Comparison of ENCODE assay signal across 8 cellular contexts in the genomic region with DNA sequence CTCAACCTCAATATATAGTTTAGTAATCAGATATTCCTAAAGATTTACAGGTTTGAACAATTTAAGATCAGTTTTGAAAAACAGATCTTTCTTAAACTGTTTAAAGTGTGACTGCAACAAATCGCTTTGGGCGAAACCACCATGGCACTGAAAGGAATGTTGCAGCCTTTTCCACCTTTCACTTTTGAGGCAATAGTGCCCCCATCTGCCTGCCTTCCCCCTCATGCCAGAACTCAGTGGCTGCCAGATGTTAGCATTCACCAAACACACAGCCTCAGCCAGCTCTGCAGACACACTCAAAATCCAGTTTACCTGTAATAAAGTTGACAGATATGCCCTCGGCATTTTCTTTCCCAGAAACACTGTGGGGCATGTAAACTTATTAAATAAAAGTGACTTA. TPM values are rescaled to one million over a fixed set of nuclear protein-coding genes. Genes with fewer than 3 reads are reported as not detected.
A peak's percentile ranks its signal among the peaks of the same experiment; 100 is the strongest.
DNase-seq lines count a peak whose midpoint lies in the region; ATAC-seq and TF ChIP-seq lines count a peak whose summit lies in the region.

No MANE protein-coding gene starts in this region.

- H3K27me3 ChIP-seq in uterus = no peaks in the 10 kb centered on the region

- H3K4me1 ChIP-seq in uterus = no peaks in the 10 kb centered on the region

- no peaks in the 10 kb centered on the region for H3K9me3 ChIP-seq in uterus

- ATAC-seq in left ventricle myocardium superior (no peak), HG03045 (IDR thresholded peaks at IDR 0.05; ENCODE audit: unreplicated experiment) (no peak), HG03442 (IDR thresholded peaks at IDR 0.05; ENCODE audit: unreplicated experiment) (no peak)

- TF ChIP-seq CTCF in GM12873 (IDR thresholded peaks at IDR 0.05; ENCODE audit: insufficient read depth, low read depth, low read length, missing control alignments) (peak; percentile 55), uterus (IDR thresholded peaks at IDR 0.05) (peak; percentile 47 to 59 (median 52))

- intact Hi-C loops in left ventricle myocardium superior (cut with micrococcal nuclease) = no loop called here
- intact Hi-C loops in uterus (cut with DNase I; ENCODE audit: low total_unique reads) = no loop called here

- H3K36me3 ChIP-seq in uterus = no peaks in the 10 kb centered on the region

- H3K4me3 ChIP-seq in uterus = no peak overlapping the region

- TF ChIP-seq POLR2A in uterus (IDR thresholded peaks at IDR 0.05) = no peak

- in situ Hi-C loops in ACHN (cut with HindIII; ENCODE audit: low pct_ligation_motif_present, low pct_unique_long_range_greater_than_20kb, low sequenced_read_pairs) = no loop called here

- peak; percentile 45 for DNase-seq in ACHN
- DNase-seq in SW480 (ENCODE audit: low spot score) = peak; percentile 14
- peak; percentile 49 for DNase-seq in left ventricle myocardium superior
- DNase-seq in uterus = peak; percentile 47 to 59
- no peak for DNase-seq in effector CD4-positive, alpha-beta T cell

- peak overlapping the region; percentile 25 to 28 for H3K27ac ChIP-seq in uterus

RNA-seq across cellular contexts. Expression of a gene that starts 3.3 kb away (rescaled TPM):
- total RNA-seq in left ventricle myocardium superior (10.1 TPM), uterus (10 to 100 TPM in 2 of 4 donors, 1 to 10 TPM in 2; 6.5 to 26.8 (median 13.3) TPM)
